In the genomic region with DNA sequence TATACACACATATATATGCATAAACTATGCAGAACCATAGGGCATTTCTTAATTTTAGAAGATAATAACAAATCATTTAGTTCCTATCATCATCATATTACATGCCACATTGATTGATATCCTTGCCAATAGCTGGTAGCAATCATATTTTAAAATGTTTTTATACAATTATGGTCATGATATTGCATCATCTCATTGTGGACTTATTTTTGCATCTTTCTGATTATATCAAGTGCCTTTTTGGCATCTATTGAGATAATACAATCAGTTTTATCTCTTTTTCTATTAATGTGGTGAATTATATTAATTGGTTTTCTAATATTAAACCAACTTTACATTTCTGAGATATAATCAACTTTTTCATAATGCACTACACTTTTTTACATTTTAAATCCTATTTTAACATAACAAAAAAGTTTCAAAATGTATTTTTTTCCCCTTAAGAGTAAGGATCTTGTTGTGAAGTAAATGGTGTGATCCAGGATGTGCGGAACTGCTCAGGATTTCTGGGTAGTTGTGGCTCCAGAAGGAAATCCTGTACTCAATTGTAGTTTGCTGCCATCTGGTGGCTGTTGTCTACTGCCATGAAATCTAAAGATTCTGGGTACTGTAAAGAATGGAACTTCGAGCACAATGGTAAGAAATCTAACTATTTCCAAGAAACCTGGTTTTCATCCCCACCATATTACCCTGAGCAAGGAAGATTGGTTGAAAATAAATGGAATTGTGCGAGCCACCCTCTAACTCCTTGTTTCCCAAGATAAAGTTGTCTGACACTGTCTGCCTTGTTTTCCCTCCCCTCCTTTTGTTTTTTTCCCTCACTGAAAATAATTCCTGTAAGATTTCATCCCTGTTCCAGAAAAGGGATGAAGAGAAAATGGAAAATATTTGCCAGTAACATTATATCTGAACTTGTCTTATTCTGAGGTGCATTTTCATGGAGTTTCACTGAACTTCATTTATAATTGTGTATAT, we compare ENCODE assay signal across 1 cellular context.
A peak's percentile ranks its signal among the peaks of the same experiment; 100 is the strongest.
TF ChIP-seq lines count a peak whose summit lies in the region.

No MANE protein-coding gene starts in this region.

TF ChIP-seq in IMR-90, 13 proteins besides CTCF, POLR2A, EP300 and RAD21 (continued from another document):
- TF ChIP-seq, protein P1, sequence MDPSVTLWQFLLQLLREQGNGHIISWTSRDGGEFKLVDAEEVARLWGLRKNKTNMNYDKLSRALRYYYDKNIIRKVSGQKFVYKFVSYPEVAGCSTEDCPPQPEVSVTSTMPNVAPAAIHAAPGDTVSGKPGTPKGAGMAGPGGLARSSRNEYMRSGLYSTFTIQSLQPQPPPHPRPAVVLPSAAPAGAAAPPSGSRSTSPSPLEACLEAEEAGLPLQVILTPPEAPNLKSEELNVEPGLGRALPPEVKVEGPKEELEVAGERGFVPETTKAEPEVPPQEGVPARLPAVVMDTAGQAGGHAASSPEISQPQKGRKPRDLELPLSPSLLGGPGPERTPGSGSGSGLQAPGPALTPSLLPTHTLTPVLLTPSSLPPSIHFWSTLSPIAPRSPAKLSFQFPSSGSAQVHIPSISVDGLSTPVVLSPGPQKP (IDR thresholded peaks at IDR 0.05; ENCODE audit: borderline replicate concordance, low read depth, low read length): no peak
- TF ChIP-seq SMC3 (IDR thresholded peaks at IDR 0.05; ENCODE audit: low read depth, low read length) (peak; percentile 38), MXI1 (IDR thresholded peaks at IDR 0.05; ENCODE audit: borderline replicate concordance, low read depth, low read length) (no peak), RCOR1 (IDR thresholded peaks at IDR 0.05; ENCODE audit: insufficient replicate concordance, low read length) (no peak), RFX5 (IDR thresholded peaks at IDR 0.05; ENCODE audit: low read depth, low read length) (no peak), MAFK (IDR thresholded peaks at IDR 0.05; ENCODE audit: low read depth, low read length) (no peak), MAZ (IDR thresholded peaks at IDR 0.05; ENCODE audit: borderline replicate concordance, low read depth, low read length) (no peak), FOS (IDR thresholded peaks at IDR 0.05; ENCODE audit: low read depth, low read length) (no peak)
